ENCODE assay signal across 17 cellular contexts in the genomic region with DNA sequence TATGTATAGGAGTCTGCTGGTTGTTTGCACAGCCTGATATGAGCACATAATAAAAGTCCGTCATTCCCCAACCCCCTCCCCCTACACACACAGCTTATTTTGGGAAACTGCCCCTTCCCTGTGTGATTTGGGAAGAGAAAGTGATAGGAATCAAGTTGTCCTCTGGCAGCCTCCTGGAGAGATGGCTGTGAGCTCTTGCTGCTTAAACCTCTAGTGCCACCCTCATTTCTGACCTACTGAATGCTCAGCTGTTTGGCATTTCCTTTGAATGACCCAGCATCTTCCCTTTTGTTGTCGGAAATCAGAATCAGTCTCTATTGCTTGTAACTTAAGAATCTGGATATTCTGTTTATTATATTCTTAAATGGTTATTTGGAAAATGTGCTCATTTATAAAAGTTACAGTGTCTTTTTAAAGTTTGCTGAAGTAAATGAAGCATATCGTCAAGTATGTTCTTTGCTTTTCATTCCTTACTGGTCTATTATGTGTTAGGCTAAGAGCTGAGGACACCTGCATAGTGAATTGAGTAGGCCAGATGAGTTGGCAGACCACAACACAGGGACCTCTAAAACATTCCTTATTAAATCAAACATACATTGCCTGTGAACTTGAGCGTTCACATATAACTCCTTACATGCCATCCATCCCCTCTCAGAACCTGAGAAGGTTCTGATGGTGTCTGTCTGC. TPM values are rescaled to one million over a fixed set of nuclear protein-coding genes. Genes with fewer than 3 reads are reported as not detected.
DNase-seq lines count a peak whose midpoint lies in the region; ATAC-seq, FAIRE-seq and TF ChIP-seq lines count a peak whose summit lies in the region.
"Had no signal": no experiment of that assay in that cellular context is flagged by ENCODE, and none has a peak within 500 bp of the region (broad histone marks: within the 10 kb centered on the region; RNA-seq: fewer than 3 reads in every experiment).

No MANE protein-coding gene starts in this region.

- peaks cover 17% of the 10 kb centered on the region for H3K36me3 Mint-ChIP-seq in nephron progenitor cell (ENCODE audit: low read depth)

- no peak for TF ChIP-seq RAD21 in GM12878 (IDR thresholded peaks at IDR 0.05; ENCODE audit: insufficient read depth, low read depth, low read length)

- H3K36me3 ChIP-seq in GM12878 (ENCODE audit: control insufficient read depth in 2 of 2, insufficient read depth in 2 of 2, low read length in 1 of 2) = peaks cover 0 to 5% of the 10 kb centered on the region in 2 experiments; a peak in 2 of 4 replicates
- H3K36me3 ChIP-seq: ovary had no signal

- in situ Hi-C loops in GM12878 (cut with MboI) = no loop called here

- peak; percentile 26 for DNase-seq in AG08396 (ENCODE audit: low spot score)
- DNase-seq in H54 (ENCODE audit: insufficient read length, low spot score) = peak; percentile 15
- no peak for DNase-seq in GM12878 (ENCODE audit: low read depth, low spot score)
- DNase-seq in iris pigment epithelial cell (ENCODE audit: low read depth) = peak; percentile 67
- DNase-seq in Kasumi-1 (lab: John Stamatoyannopoulos, UW) = no peak
- DNase-seq in nephron progenitor cell = no peak
- DNase-seq in NCI-H1694 treated with DMSO at 0.1 percent for 48 hours (lab: John Stamatoyannopoulos, UW) = no peak
- DNase-seq in NCI-H524 treated with DMSO at 0.1 percent for 48 hours (lab: John Stamatoyannopoulos, UW) = no peak
- DNase-seq: cerebellar nuclear complex; H9; left ventricle myocardium superior; NCI-H1694; ovary; stimulated activated CD4-positive, alpha-beta T cell treated with anti-CD3 and anti-CD28 coated beads, Interleukin-4, amount 100 ng/mL, for 1 hour had no signal

- TF ChIP-seq CTCF in GM12878 (IDR thresholded peaks at IDR 0.05 in 2 of 3, conservative IDR thresholded peaks at IDR 0.05 in 1 of 3; ENCODE audit: control insufficient read depth in 2 of 3, extremely low read depth in 1 of 3, insufficient read depth in 1 of 3, low read depth in 3 of 3, low read length in 3 of 3) (no peak), nephron progenitor cell (IDR thresholded peaks at IDR 0.05) (no peak)

- H3K79me2 ChIP-seq in GM12878 (ENCODE audit: control insufficient read depth, insufficient read depth, low read length) = no peaks in the 10 kb centered on the region

- H3K4me1 ChIP-seq in GM12878 (ENCODE audit: control insufficient read depth, insufficient read depth, low read length) = peaks cover 5% of the 10 kb centered on the region

- SMC1A ChIA-PET in GM12878 (lab: Charles Lee; ENCODE audit: uncharacterized antibody, unreplicated experiment) = interaction anchor here (0.8 to 4.5 kb wide), 5 partner anchors 10 to 141 kb away, joined by 3 to 26 read pairs (median 3); partner anchors contain the start of genes DOP1A and UBE3D

- H2AFZ ChIP-seq in GM12878 (ENCODE audit: control insufficient read depth, low read depth, low read length) = peak overlapping the region; percentile 25; the same call in 1 of the 2 replicates

- BruUV-seq in GM12878 (replicated peaks; lab: Mats Ljungman, UMichigan) = no TSS peak

- no peak overlapping the region for H3K9ac ChIP-seq in GM12878 (ENCODE audit: control insufficient read depth, insufficient read depth, low read length)

- WGBS in GM12878 (ENCODE audit: insufficient coverage, insufficient replicate concordance, low lambda C conversion rate, missing lambda C conversion rate) = 97% methylated on average over 4 of the region's 4 CpGs

- H3K9me3 ChIP-seq in GM12878 (replicated peaks; ENCODE audit: control insufficient read depth, insufficient read depth, low read length) = no peaks in the 10 kb centered on the region
- H3K9me3 ChIP-seq: gastroesophageal sphincter, ovary had no signal

- POLR2A ChIA-PET in GM12878 (lab: Charles Lee) = interaction anchor here (2.8 kb wide), 1 partner anchor 130 kb away, joined by 12 read pairs; the partner anchor contains the start of gene DOP1A

- H3K4me2 ChIP-seq in GM12878 (ENCODE audit: control insufficient read depth, insufficient read depth) = no peak overlapping the region

- H3K9me3 Mint-ChIP-seq in nephron progenitor cell = no peaks in the 10 kb centered on the region
- H3K9me3 Mint-ChIP-seq: H9, WTC11 had no signal

- RAD21 ChIA-PET in GM12878 (lab: Charles Lee; ENCODE audit: unreplicated experiment) = interaction anchor here (1.1 to 11.8 kb wide), 2 partner anchors 16 to 132 kb away, joined by 3 to 93 read pairs; partner anchors contain the start of genes DOP1A and UBE3D

- H3K27ac Mint-ChIP-seq in nephron progenitor cell = no peak overlapping the region
- H3K27ac Mint-ChIP-seq: WTC11 had no signal

- CTCF ChIA-PET in GM12878 (lab: Yijun Ruan, JAX) = interaction anchor here (1.1 to 19.2 kb wide), 3 partner anchors 17 to 133 kb away, joined by 3 to 195 read pairs (median 22); partner anchors contain the start of genes DOP1A and UBE3D

- no peak overlapping the region for H3K27ac ChIP-seq in GM12878 (ENCODE audit: control insufficient read depth, insufficient read depth)
- H3K27ac ChIP-seq: gastroesophageal sphincter, ovary had no signal

- no peaks in the 10 kb centered on the region for H4K20me1 ChIP-seq in GM12878 (ENCODE audit: control insufficient read depth, insufficient read depth)

- ATAC-seq in GM12878 = no peak
- ATAC-seq: gastroesophageal sphincter, left ventricle myocardium superior, WTC11 had no signal

- FAIRE-seq in H54 (lab: Jason Lieb, UNC) = no peak
- no peak for FAIRE-seq in GM12878 (lab: Jason Lieb, UNC)
- FAIRE-seq: HTR-8/SVneo had no signal

- H3K4me1 Mint-ChIP-seq in nephron progenitor cell = peaks cover 15% of the 10 kb centered on the region

- H3K27me3 Mint-ChIP-seq in nephron progenitor cell (ENCODE audit: low read depth, poor library complexity) = peaks cover 7% of the 10 kb centered on the region

- H3K4me3 ChIP-seq in GM12878 = no peak overlapping the region
- H3K4me3 ChIP-seq: gastroesophageal sphincter, ovary had no signal

- intact Hi-C loops in GM12878 (cut with micrococcal nuclease; ENCODE audit: unreplicated experiment) = loop anchor here (10.0 kb wide), 1 partner anchor 954 kb away; the partner anchor contains the start of gene IBTK

- H3K4me3 Mint-ChIP-seq in nephron progenitor cell = no peak overlapping the region
- H3K4me3 Mint-ChIP-seq: H9, WTC11 had no signal

- no peak for TF ChIP-seq POLR2A in H54 (IDR thresholded peaks at IDR 0.05; ENCODE audit: low read depth, low read length)
- TF ChIP-seq POLR2A in GM12878 (IDR thresholded peaks at IDR 0.05; ENCODE audit: low read depth, low read length) = no peak

- no peak for TF ChIP-seq EP300 in GM12878 (IDR thresholded peaks at IDR 0.05; ENCODE audit: borderline replicate concordance in 1 of 2, control insufficient read depth in 1 of 2, low read depth in 2 of 2, low read length in 2 of 2)

- no peaks in the 10 kb centered on the region for H3K27me3 ChIP-seq in GM12878 (replicated peaks in 1 of 2; ENCODE audit: control insufficient read depth in 2 of 2, insufficient read depth in 2 of 2, low read length in 1 of 2)
- H3K27me3 ChIP-seq: gastroesophageal sphincter, ovary had no signal

TF ChIP-seq in GM12878, 131 proteins besides CTCF, POLR2A, EP300 and RAD21 (continues in another document):
- TF ChIP-seq, protein P1, sequence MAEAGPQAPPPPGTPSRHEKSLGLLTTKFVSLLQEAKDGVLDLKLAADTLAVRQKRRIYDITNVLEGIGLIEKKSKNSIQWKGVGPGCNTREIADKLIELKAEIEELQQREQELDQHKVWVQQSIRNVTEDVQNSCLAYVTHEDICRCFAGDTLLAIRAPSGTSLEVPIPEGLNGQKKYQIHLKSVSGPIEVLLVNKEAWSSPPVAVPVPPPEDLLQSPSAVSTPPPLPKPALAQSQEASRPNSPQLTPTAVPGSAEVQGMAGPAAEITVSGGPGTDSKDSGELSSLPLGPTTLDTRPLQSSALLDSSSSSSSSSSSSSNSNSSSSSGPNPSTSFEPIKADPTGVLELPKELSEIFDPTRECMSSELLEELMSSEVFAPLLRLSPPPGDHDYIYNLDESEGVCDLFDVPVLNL (IDR thresholded peaks at IDR 0.05; ENCODE audit: low read depth, low read length) = no peak
- no peak for TF ChIP-seq HCFC1 (IDR thresholded peaks at IDR 0.05; ENCODE audit: low read length)

RNA-seq across cellular contexts. Expression of gene RWDD2A, which starts 5.5 kb away (rescaled TPM):
- total RNA-seq in GM12878 (2013; cell fraction: nucleolus; rRNA removed) = 5.3 and 5.9 TPM in 2 replicates
- total RNA-seq in GM12878 (2014; rRNA removed) (2.5 and 2.7 TPM in 2 replicates), GM12878 (2014; rRNA removed; fragmentation: Illumina TruSeq; extraction: Trizol) (2.4 and 2.9 TPM in 2 replicates), GM12878 (2021) (2.3 and 2.4 TPM in 2 replicates)
- polyA plus RNA-seq in GM12878 (2011; ENCODE audit: low read depth) = 2.8 TPM
- polyA plus RNA-seq in GM12878 (2011; rRNA removed) (4.6 and 6.2 TPM in 2 replicates), GM12878 (2014; fragmentation: Illumina TruSeq; extraction: Trizol) (2.9 and 3.9 TPM in 2 replicates), GM12878 (2014; fragmentation: Nextera tagmentation; extraction: Ambion mirVana) (1 to 10 TPM; 3.2 to 3.4 TPM), GM12878 (2014; rRNA removed) (2.1 and 2.6 TPM in 2 replicates), GM12878 (2016; fragmentation: Nextera tagmentation; extraction: Ambion mirVana) (1 to 10 TPM; 2.7 to 4.5 TPM)
- polyA plus RNA-seq in GM12878 (2011; cell fraction: cytosol; rRNA removed) = 2.0 and 2.2 TPM in 2 replicates
- 3.4 and 5.0 TPM in 2 replicates for polyA plus RNA-seq in GM12878 (2011; cell fraction: nucleus; rRNA removed)
- polyA plus RNA-seq in GM12878 (2012) = 3.2 and 4.6 TPM in 2 replicates
- 3.2 and 3.7 TPM in 2 replicates for polyA minus RNA-seq in GM12878 (2011; rRNA and poly(A)+ RNA removed)
- 0.80 and 1.6 TPM in 2 replicates for polyA minus RNA-seq in GM12878 (2011; cell fraction: cytosol; rRNA and poly(A)+ RNA removed)
- polyA minus RNA-seq in GM12878 (2011; cell fraction: nucleus; rRNA and poly(A)+ RNA removed) = 3.5 and 4.4 TPM in 2 replicates

RNA-seq across cellular contexts. Expression of gene PGM3, which starts 5.6 kb away (rescaled TPM):
- total RNA-seq in GM12878 (2013; cell fraction: nucleolus; rRNA removed) = 73.3 and 81.6 TPM in 2 replicates
- 15.1 and 15.4 TPM in 2 replicates for total RNA-seq in GM12878 (2014; rRNA removed)
- total RNA-seq in GM12878 (2014; rRNA removed; fragmentation: Illumina TruSeq; extraction: Trizol) = 26.2 and 26.5 TPM in 2 replicates
- 19.8 and 22.4 TPM in 2 replicates for total RNA-seq in GM12878 (2021)
- polyA plus RNA-seq in GM12878 (2011; ENCODE audit: low read depth) = 31.9 TPM
- polyA plus RNA-seq in GM12878 (2011; rRNA removed) = 32.6 and 34.2 TPM in 2 replicates
- polyA plus RNA-seq in GM12878 (2011; cell fraction: cytosol; rRNA removed) = 8.6 and 13.5 TPM in 2 replicates
- polyA plus RNA-seq in GM12878 (2011; cell fraction: nucleus; rRNA removed) = 23.7 and 46.9 TPM in 2 replicates
- polyA plus RNA-seq in GM12878 (2012) = 21.4 and 24.2 TPM in 2 replicates
- polyA plus RNA-seq in GM12878 (2014; fragmentation: Illumina TruSeq; extraction: Trizol) = 13.0 and 19.8 TPM in 2 replicates
- polyA plus RNA-seq in GM12878 (2014; fragmentation: Nextera tagmentation; extraction: Ambion mirVana) = 10 to 100 TPM; 23.1 to 28.6 TPM
- 14.7 and 14.8 TPM in 2 replicates for polyA plus RNA-seq in GM12878 (2014; rRNA removed)
- polyA plus RNA-seq in GM12878 (2016; fragmentation: Nextera tagmentation; extraction: Ambion mirVana) = 10 to 100 TPM; 32.0 to 36.0 TPM
- polyA minus RNA-seq in GM12878 (2011; rRNA and poly(A)+ RNA removed) = 38.5 and 81.3 TPM in 2 replicates
- polyA minus RNA-seq in GM12878 (2011; cell fraction: cytosol; rRNA and poly(A)+ RNA removed) = 17.8 and 20.8 TPM in 2 replicates
- 39.2 and 43.3 TPM in 2 replicates for polyA minus RNA-seq in GM12878 (2011; cell fraction: nucleus; rRNA and poly(A)+ RNA removed)

Comparison
In these comparisons a context has a peak if more than half of its experiments do, and no peak if none do; other contexts are left out.
1. DNase-seq: peak in AG08396 (single experiment), H54 (single experiment) and iris pigment epithelial cell (single experiment); none in GM12878 (single experiment), Kasumi-1 (0 of 2), nephron progenitor cell (single experiment), NCI-H1694 treated with DMSO at 0.1 percent for 48 hours (single experiment) and NCI-H524 treated with DMSO at 0.1 percent for 48 hours (single experiment).